8 cellular contexts compared by ENCODE assay signal in the genomic region with DNA sequence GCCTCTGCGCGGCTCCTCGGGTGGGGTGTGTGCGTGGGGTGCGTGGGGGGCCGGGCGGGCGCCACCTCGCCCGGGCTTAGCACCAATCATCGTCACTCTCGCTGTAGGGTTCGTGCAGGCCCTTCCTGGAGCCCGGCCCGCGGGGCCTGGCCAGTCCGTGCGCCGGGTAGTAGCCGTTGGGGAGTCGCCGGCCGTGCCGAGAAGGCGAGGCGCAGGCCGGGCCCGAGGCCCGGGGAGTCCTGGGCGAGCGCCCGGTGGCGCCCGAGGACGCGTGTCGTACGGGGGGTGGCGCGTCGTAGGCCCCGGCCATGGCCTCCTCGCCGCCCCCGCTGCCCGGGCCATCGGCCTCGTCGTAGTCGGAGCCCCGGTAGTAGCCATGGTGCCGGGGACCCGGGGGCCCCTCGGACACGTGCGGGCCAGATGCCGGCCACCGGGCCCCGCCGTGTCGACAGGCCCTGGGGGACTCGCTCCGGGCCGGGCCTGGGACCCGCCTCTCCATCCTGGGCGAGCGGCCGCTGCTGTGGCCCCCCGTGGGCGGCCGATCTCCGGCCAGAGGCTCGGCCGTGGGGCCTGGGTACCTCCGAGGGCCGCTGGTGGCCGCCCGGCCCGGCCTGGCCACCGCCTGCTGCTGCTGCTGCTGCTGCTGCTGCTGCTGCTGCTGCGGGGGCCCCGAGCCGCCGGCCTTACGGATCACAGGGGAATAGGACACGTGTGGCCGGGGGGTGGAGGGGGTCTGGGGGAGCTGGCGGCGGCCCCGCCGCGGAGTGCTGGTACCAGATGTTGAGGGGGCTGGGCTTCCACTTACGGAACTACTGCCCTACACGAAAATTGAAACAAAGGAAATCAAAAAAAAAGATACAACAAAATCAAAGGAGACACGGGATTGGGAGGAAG. TPM values are rescaled to one million over a fixed set of nuclear protein-coding genes. Genes with fewer than 3 reads are reported as not detected.
DNase-seq lines count a peak whose midpoint lies in the region; ATAC-seq and TF ChIP-seq lines count a peak whose summit lies in the region.

No MANE protein-coding gene starts in this region.

- H3K27me3 Mint-ChIP-seq in activated CD4-positive, alpha-beta memory T cell treated with anti-CD3 and anti-CD28 coated beads for 36 hours: no peaks in the 10 kb centered on the region

- H3K27me3 ChIP-seq in heart left ventricle: no peaks in the 10 kb centered on the region

- peaks cover 0 to 19% (median 0%) of the 10 kb centered on the region in 12 donors for H3K4me1 ChIP-seq in heart left ventricle

- peak overlapping the region in 11 of 12 donors; percentile 27 to 66 (median 55) for H3K4me3 ChIP-seq in heart left ventricle

- no peaks in the 10 kb centered on the region for H3K9me3 Mint-ChIP-seq in activated CD4-positive, alpha-beta memory T cell treated with anti-CD3 and anti-CD28 coated beads for 36 hours

- H3K4me3 Mint-ChIP-seq in activated CD4-positive, alpha-beta memory T cell treated with anti-CD3 and anti-CD28 coated beads for 36 hours: peak overlapping the region; percentile 72

- H3K9me3 ChIP-seq in heart left ventricle: no peaks in the 10 kb centered on the region

- POLR2A ChIA-PET in activated CD4-positive, alpha-beta memory T cell treated with anti-CD3 and anti-CD28 coated beads for 36 hours (lab: Charles Lee): no interaction called here

- 57 to 71% (median 64%) methylated on average over 46 to 95 of the region's 95 CpGs for WGBS in heart left ventricle, 4 donors

- peak overlapping the region; percentile 83 for H3K27ac Mint-ChIP-seq in activated CD4-positive, alpha-beta memory T cell treated with anti-CD3 and anti-CD28 coated beads for 36 hours

- H3K4me1 Mint-ChIP-seq in activated CD4-positive, alpha-beta memory T cell treated with anti-CD3 and anti-CD28 coated beads for 36 hours (ENCODE audit: low read depth): peaks cover 5% of the 10 kb centered on the region

- ATAC-seq in GM21717 (IDR thresholded peaks at IDR 0.05; ENCODE audit: unreplicated experiment) (peak; percentile 3), heart left ventricle (peak in 3 of 4 donors; percentile 51 to 75 (median 55)), HG03457 (IDR thresholded peaks at IDR 0.05; ENCODE audit: unreplicated experiment) (no peak), HG03097 (IDR thresholded peaks at IDR 0.05; ENCODE audit: low FRiP score, unreplicated experiment) (no peak)

- DNase-seq in activated CD4-positive, alpha-beta memory T cell treated with anti-CD3 and anti-CD28 coated beads for 36 hours: no peak
- DNase-seq in heart left ventricle (peak; percentile 45 to 76 (median 55)), retina (no peak), NCI-H526 treated with DMSO at 0.1 percent for 48 hours (lab: John Stamatoyannopoulos, UW) (no peak)
- peak; percentile 28 for DNase-seq in stimulated activated naive CD4-positive, alpha-beta T cell treated with Interleukin-2 at 50 U/mL for 16 hours (lab: John Stamatoyannopoulos, UW)

- H3K36me3 Mint-ChIP-seq in activated CD4-positive, alpha-beta memory T cell treated with anti-CD3 and anti-CD28 coated beads for 36 hours: no peaks in the 10 kb centered on the region

- H3K36me3 ChIP-seq in heart left ventricle: no peaks in the 10 kb centered on the region

- TF ChIP-seq CTCF in heart left ventricle (IDR thresholded peaks at IDR 0.05): no peak

- intact Hi-C loops in activated CD4-positive, alpha-beta memory T cell treated with anti-CD3 and anti-CD28 coated beads for 36 hours (cut with micrococcal nuclease): loop anchor here (2.0 kb wide), 3 partner anchors 13 to 41 kb away; no protein-coding TSS in a partner anchor
- intact Hi-C loops in heart left ventricle (cut with DNase I): loop anchor here in 4 of 10 donors (5.0 kb wide), 1 partner anchor 40 kb away; no protein-coding TSS in a partner anchor

- TF ChIP-seq POLR2A in heart left ventricle (IDR thresholded peaks at IDR 0.05): no peak

- CTCF ChIA-PET in activated CD4-positive, alpha-beta memory T cell treated with anti-CD3 and anti-CD28 coated beads for 36 hours (lab: Charles Lee): no interaction called here

- peak overlapping the region in 11 of 12 donors; percentile 59 to 93 (median 86) for H3K27ac ChIP-seq in heart left ventricle

RNA-seq across cellular contexts. Expression of gene IER2, which starts 57.3 kb away (rescaled TPM):
- 100 to 1,000 TPM; 129 to 137 TPM for total RNA-seq in activated CD4-positive, alpha-beta memory T cell treated with anti-CD3 and anti-CD28 coated beads for 36 hours
- total RNA-seq in heart left ventricle: 100 to 1,000 TPM in 1 of 9 donors, 10 to 100 TPM in 8; 17.6 to 101 (median 29.1) TPM
- polyA plus RNA-seq in heart left ventricle: 10 to 100 TPM; 21.8 to 35.7 TPM

RNA-seq across cellular contexts. Expression of gene STX10, which starts 57.3 kb away (rescaled TPM):
- total RNA-seq in activated CD4-positive, alpha-beta memory T cell treated with anti-CD3 and anti-CD28 coated beads for 36 hours: 10 to 100 TPM; 65.5 to 66.3 TPM
- total RNA-seq in heart left ventricle: 10 to 100 TPM; 24.0 to 48.8 (median 35.8) TPM
- polyA plus RNA-seq in heart left ventricle: 10 to 100 TPM; 52.5 to 64.7 TPM

Comparison
In these comparisons a context has a peak if more than half of its experiments do, and no peak if none do; other contexts are left out.
1. ATAC-seq: peak in GM21717 (single experiment) and heart left ventricle (3 of 4); none in HG03457 (single experiment) and HG03097 (single experiment).
2. DNase-seq: peak in heart left ventricle (5 of 5) and stimulated activated naive CD4-positive, alpha-beta T cell treated with Interleukin-2 at 50 U/mL for 16 hours (single experiment); none in activated CD4-positive, alpha-beta memory T cell treated with anti-CD3 and anti-CD28 coated beads for 36 hours (single experiment), retina (single experiment) and NCI-H526 treated with DMSO at 0.1 percent for 48 hours (single experiment).